In genomic region chr3:113678773-113679172, GRCh38 we compare ENCODE assay signal across 26 cellular contexts.
"Had no signal": no experiment of that assay in that cellular context is flagged by ENCODE, and none has a peak within 500 bp of the region (broad histone marks: within the 10 kb centered on the region; RNA-seq: fewer than 3 reads in every experiment).

No MANE protein-coding gene starts in this region.

- H3K4me3 ChIP-seq: ascending aorta, body of pancreas, SJSA1 had no signal

- DNase-seq: activated CD4-positive, alpha-beta memory T cell treated with anti-CD3 and anti-CD28 coated beads, Interleukin-2, amount 10 ng/mL, durations not matched to agents 7 days and 5 days; activated CD4-positive, alpha-beta T cell treated with anti-CD3 and anti-CD28 coated beads for 1 hour; activated CD4-positive, alpha-beta T cell treated with anti-CD3 and anti-CD28 coated beads, Interleukin-2, amount 10 ng/mL, durations not matched to agents 7 days and 5 days; activated gamma-delta T cell; activated naive CD4-positive, alpha-beta T cell treated with anti-CD3 and anti-CD28 coated beads, Interleukin-2, amount 50 U/mL, for 16 hours; activated naive CD8-positive, alpha-beta T cell treated with anti-CD3 and anti-CD28 coated beads, Interleukin-2, amount 50 U/mL, for 24 hours; activated T-cell treated with anti-CD3 and anti-CD28 coated beads for 4 hours; activated T-cell treated with anti-CD3 and anti-CD28 coated beads, Interleukin-2, amount 50 U/mL, for 48 hours; amniotic stem cell; body of pancreas; central memory CD4-positive, alpha-beta T cell; Karpas-422; MM.1S; NCI-H1105; NCI-H1436; NCI-H1694 treated with DMSO at 0.1 percent for 48 hours; NCI-H2029 treated with DMSO at 0.1 percent for 48 hours; NCI-H524; PC-3; SHP77; SW 1271 had no signal

- H3K27ac ChIP-seq: ascending aorta, body of pancreas, SJSA1 had no signal

- H3K27me3 ChIP-seq: ascending aorta, body of pancreas, SJSA1 had no signal

- H3K27me3 Mint-ChIP-seq: activated CD4-positive, alpha-beta memory T cell treated with anti-CD3 and anti-CD28 coated beads, Interleukin-2, amount 10 ng/mL, durations not matched to agents 7 days and 5 days; activated CD4-positive, alpha-beta T cell treated with anti-CD3 and anti-CD28 coated beads, Interleukin-2, amount 10 ng/mL, durations not matched to agents 7 days and 5 days; activated naive CD8-positive, alpha-beta T cell treated with anti-CD3 and anti-CD28 coated beads, Interleukin-2, amount 50 U/mL, for 24 hours; activated T-helper 17 cell treated with anti-CD3 and anti-CD28 coated beads, Interleukin-2, amount 50 U/mL, for 72 hours had no signal

- H3K27ac Mint-ChIP-seq: activated CD4-positive, alpha-beta memory T cell treated with anti-CD3 and anti-CD28 coated beads, Interleukin-2, amount 10 ng/mL, durations not matched to agents 7 days and 5 days; activated CD4-positive, alpha-beta T cell treated with anti-CD3 and anti-CD28 coated beads, Interleukin-2, amount 10 ng/mL, durations not matched to agents 7 days and 5 days; activated naive CD8-positive, alpha-beta T cell treated with anti-CD3 and anti-CD28 coated beads, Interleukin-2, amount 50 U/mL, for 24 hours; activated T-helper 17 cell treated with anti-CD3 and anti-CD28 coated beads, Interleukin-2, amount 50 U/mL, for 72 hours had no signal

- FAIRE-seq: bronchial epithelial cell had no signal

- ATAC-seq: activated naive CD8-positive, alpha-beta T cell treated with anti-CD3 and anti-CD28 coated beads, Interleukin-2, amount 50 U/mL, for 24 hours; activated T-helper 17 cell treated with anti-CD3 and anti-CD28 coated beads, Interleukin-2, amount 50 U/mL, for 72 hours; body of pancreas; PC-3; SK-N-SH treated with all-trans-retinoic acid at 6 μM for 48 hours had no signal

- H3K4me1 ChIP-seq: ascending aorta, SJSA1 had no signal

- H3K9me3 ChIP-seq: ascending aorta, body of pancreas, SJSA1 had no signal

- H3K9me3 Mint-ChIP-seq: activated CD4-positive, alpha-beta memory T cell treated with anti-CD3 and anti-CD28 coated beads, Interleukin-2, amount 10 ng/mL, durations not matched to agents 7 days and 5 days; activated T-helper 17 cell treated with anti-CD3 and anti-CD28 coated beads, Interleukin-2, amount 50 U/mL, for 72 hours had no signal

- H3K4me1 Mint-ChIP-seq: activated CD4-positive, alpha-beta memory T cell treated with anti-CD3 and anti-CD28 coated beads, Interleukin-2, amount 10 ng/mL, durations not matched to agents 7 days and 5 days; activated CD4-positive, alpha-beta T cell treated with anti-CD3 and anti-CD28 coated beads, Interleukin-2, amount 10 ng/mL, durations not matched to agents 7 days and 5 days had no signal

- H3K4me3 Mint-ChIP-seq: activated CD4-positive, alpha-beta memory T cell treated with anti-CD3 and anti-CD28 coated beads, Interleukin-2, amount 10 ng/mL, durations not matched to agents 7 days and 5 days; activated CD4-positive, alpha-beta T cell treated with anti-CD3 and anti-CD28 coated beads, Interleukin-2, amount 10 ng/mL, durations not matched to agents 7 days and 5 days; activated naive CD8-positive, alpha-beta T cell treated with anti-CD3 and anti-CD28 coated beads, Interleukin-2, amount 50 U/mL, for 24 hours; activated T-helper 17 cell treated with anti-CD3 and anti-CD28 coated beads, Interleukin-2, amount 50 U/mL, for 72 hours had no signal
